In the genomic region with DNA sequence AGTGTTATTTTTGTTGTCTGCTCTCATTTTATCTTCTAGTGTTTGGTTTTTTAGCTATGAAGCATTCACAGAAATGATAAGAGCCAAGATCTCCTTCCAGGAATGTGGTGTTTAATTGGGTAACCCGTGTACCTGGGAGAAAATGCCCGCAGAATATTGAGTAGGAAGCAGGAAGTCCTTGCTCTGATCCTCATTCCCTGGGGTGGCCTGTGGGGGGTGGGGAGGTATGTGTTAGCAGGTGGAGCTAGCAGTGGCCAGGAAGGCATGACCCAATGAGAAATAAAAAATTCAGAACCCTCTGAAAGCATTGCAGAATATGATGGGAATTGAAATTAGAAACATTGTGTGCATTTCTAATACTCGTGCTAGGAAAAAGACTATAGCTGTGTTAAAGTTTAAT, we compare ENCODE assay signal across 26 cellular contexts.
"Had no signal": no experiment of that assay in that cellular context is flagged by ENCODE, and none has a peak within 500 bp of the region (broad histone marks: within the 10 kb centered on the region; RNA-seq: fewer than 3 reads in every experiment).

No MANE protein-coding gene starts in this region.

- H3K4me2 ChIP-seq: hepatocyte, neural progenitor cell had no signal

- ATAC-seq: foreskin keratinocyte; gastroesophageal sphincter; heart left ventricle; naive thymus-derived CD4-positive, alpha-beta T cell; psoas muscle; right cardiac atrium; stimulated activated memory B cell treated with anti-CD40 and anti-IgM and Interleukin-4, amounts not matched to agents 10 μg/mL and 1 μg/mL and 100 μg/mL, for 72 hours; stimulated activated naive CD8-positive, alpha-beta T cell treated with anti-CD3 and anti-CD28 coated beads, Interleukin-15, Interleukin-2, amounts not matched to agents 100 U/mL and 50 U/mL, for 24 hours had no signal

- H3K27me3 ChIP-seq: esophagus muscularis mucosa, foreskin keratinocyte, gastroesophageal sphincter, heart left ventricle, hepatocyte, neural progenitor cell, sigmoid colon, testis, tibial artery had no signal

- H3K4me1 ChIP-seq: foreskin keratinocyte, gastroesophageal sphincter, heart left ventricle, psoas muscle, testis had no signal

- DNase-seq: dermis blood vessel endothelial cell; effector memory CD4-positive, alpha-beta T cell; foreskin keratinocyte; heart left ventricle; kidney glomerular epithelial cell; mammary epithelial cell; mesendoderm; midbrain; naive thymus-derived CD4-positive, alpha-beta T cell; psoas muscle; right cardiac atrium; sigmoid colon; stimulated activated CD4-positive, alpha-beta T cell treated with anti-CD3 and anti-CD28 coated beads, Interleukin-4, amount 100 ng/mL, for 4 hours; stimulated activated naive CD8-positive, alpha-beta T cell treated with anti-CD3 and anti-CD28 coated beads, Interleukin-15, Interleukin-2, amounts not matched to agents 100 U/mL and 50 U/mL, for 24 hours; substantia nigra; testis; tibial artery had no signal

- H3K79me2 ChIP-seq: hepatocyte had no signal

- H3K9me3 ChIP-seq: esophagus muscularis mucosa, gastroesophageal sphincter, heart left ventricle, psoas muscle, sigmoid colon, testis, tibial artery had no signal

- H3K36me3 ChIP-seq: gastroesophageal sphincter, heart left ventricle, neural progenitor cell, sigmoid colon, tibial artery had no signal

- H3K4me3 ChIP-seq: coronary artery, esophagus muscularis mucosa, gastroesophageal sphincter, heart left ventricle, hepatocyte, neural progenitor cell, psoas muscle, sigmoid colon, testis, tibial artery had no signal

- FAIRE-seq: endothelial cell of umbilical vein, islet of Langerhans, urothelium cell line had no signal

- H3K27ac ChIP-seq: coronary artery, esophagus muscularis mucosa, foreskin keratinocyte, gastroesophageal sphincter, heart left ventricle, hepatocyte, neural progenitor cell, psoas muscle, sigmoid colon, testis, tibial artery had no signal

- H2AFZ ChIP-seq: hepatocyte, neural progenitor cell had no signal

- H3K9ac ChIP-seq: neural progenitor cell had no signal
